Comparison of ENCODE assay signal across 12 cellular contexts in genomic region chr2:168470188-168470879, GRCh38. TPM values are rescaled to one million over a fixed set of nuclear protein-coding genes. Genes with fewer than 3 reads are reported as not detected.
DNase-seq lines count a peak whose midpoint lies in the region; ATAC-seq and TF ChIP-seq lines count a peak whose summit lies in the region.
"Had no signal": no experiment of that assay in that cellular context is flagged by ENCODE, and none has a peak within 500 bp of the region (broad histone marks: within the 10 kb centered on the region; RNA-seq: fewer than 3 reads in every experiment).

No MANE protein-coding gene starts in this region.

- no peaks in the 10 kb centered on the region for H3K9me3 Mint-ChIP-seq in effector memory CD8-positive, alpha-beta T cell
- H3K9me3 Mint-ChIP-seq in stimulated activated effector memory CD8-positive, alpha-beta T cell treated with anti-CD3 and anti-CD28 coated beads, Interleukin-12 subunit alpha, Interleukin-12 subunit beta, amount 100 ng/mL, for 72 hours = no peaks in the 10 kb centered on the region

- no peaks in the 10 kb centered on the region for H3K36me3 ChIP-seq in Karpas-422 (ENCODE audit: insufficient read depth, low read length)

- no peak overlapping the region for H3K4me3 Mint-ChIP-seq in effector memory CD8-positive, alpha-beta T cell
- no peak overlapping the region for H3K4me3 Mint-ChIP-seq in stimulated activated effector memory CD8-positive, alpha-beta T cell treated with anti-CD3 and anti-CD28 coated beads, Interleukin-12 subunit alpha, Interleukin-12 subunit beta, amount 100 ng/mL, for 72 hours

- no peaks in the 10 kb centered on the region for H3K9me3 ChIP-seq in Karpas-422 (ENCODE audit: low read length)

- in situ Hi-C loops in GM13977 (cut with MboI; ENCODE audit: low pct_unique_long_range_greater_than_20kb, low sequenced_read_pairs, unreplicated experiment) = no loop called here

- peaks cover 43% of the 10 kb centered on the region for H3K4me1 ChIP-seq in Karpas-422 (ENCODE audit: low read length)

- DNase-seq in NCI-H510A treated with DMSO at 0.1 percent for 48 hours (lab: John Stamatoyannopoulos, UW) (peak; percentile 45), NCI-H510A (lab: John Stamatoyannopoulos, UW) (no peak), Karpas-422 (no peak), GM13977 (ENCODE audit: low spot score) (no peak), mesenteric fat pad (ENCODE audit: low spot score) (no peak)
- no peak for DNase-seq in effector memory CD8-positive, alpha-beta T cell
- DNase-seq in stimulated activated effector memory CD8-positive, alpha-beta T cell treated with anti-CD3 and anti-CD28 coated beads, Interleukin-12 subunit alpha, Interleukin-12 subunit beta, amount 100 ng/mL, for 72 hours (ENCODE audit: low spot score in 2 of 2) = no peak
- DNase-seq: ACHN; activated CD4-positive, alpha-beta T cell treated with anti-CD3 and anti-CD28 coated beads, Interleukin-2, amount 50 U/mL, for 48 hours; SW 1271 had no signal

- peak; percentile 19 for ATAC-seq in effector memory CD8-positive, alpha-beta T cell (replicated peaks)
- peak; percentile 34 for ATAC-seq in stimulated activated effector memory CD8-positive, alpha-beta T cell treated with anti-CD3 and anti-CD28 coated beads, Interleukin-12 subunit alpha, Interleukin-12 subunit beta, amount 100 ng/mL, for 72 hours
- no peak for ATAC-seq in HG03095 (IDR thresholded peaks at IDR 0.05; ENCODE audit: unreplicated experiment)

- H3K27me3 Mint-ChIP-seq in effector memory CD8-positive, alpha-beta T cell = no peaks in the 10 kb centered on the region

- peak overlapping the region; percentile 26; the same call in 1 of the 2 replicates for H3K4me3 ChIP-seq in Karpas-422 (ENCODE audit: low read length)
- H3K4me3 ChIP-seq: dorsolateral prefrontal cortex had no signal

- no peak for TF ChIP-seq CTCF in GM13977 (IDR thresholded peaks at IDR 0.05; ENCODE audit: extremely low read depth, insufficient read depth, missing control alignments)

- H3K27ac ChIP-seq in Karpas-422 (ENCODE audit: low read length) = no peak overlapping the region
- H3K27ac ChIP-seq: dorsolateral prefrontal cortex had no signal

- no peaks in the 10 kb centered on the region for H3K79me2 ChIP-seq in Karpas-422 (ENCODE audit: low read length)

- H2AFZ ChIP-seq in Karpas-422 (ENCODE audit: low read length) = no peak overlapping the region

- H3K9ac ChIP-seq in Karpas-422 (ENCODE audit: low read length) = no peak overlapping the region

- H3K36me3 Mint-ChIP-seq in effector memory CD8-positive, alpha-beta T cell (ENCODE audit: insufficient read depth) = no peaks in the 10 kb centered on the region
- H3K36me3 Mint-ChIP-seq in stimulated activated effector memory CD8-positive, alpha-beta T cell treated with anti-CD3 and anti-CD28 coated beads, Interleukin-12 subunit alpha, Interleukin-12 subunit beta, amount 100 ng/mL, for 72 hours = no peaks in the 10 kb centered on the region

- H4K20me1 ChIP-seq in Karpas-422 (ENCODE audit: insufficient read depth, low read depth, low read length) = no peaks in the 10 kb centered on the region

- no peaks in the 10 kb centered on the region for H3K9me2 ChIP-seq in Karpas-422 (replicated peaks; ENCODE audit: insufficient read depth, low read length)

- no peak overlapping the region for H3K27ac Mint-ChIP-seq in effector memory CD8-positive, alpha-beta T cell
- H3K27ac Mint-ChIP-seq in stimulated activated effector memory CD8-positive, alpha-beta T cell treated with anti-CD3 and anti-CD28 coated beads, Interleukin-12 subunit alpha, Interleukin-12 subunit beta, amount 100 ng/mL, for 72 hours = no peak overlapping the region

- H3K4me2 ChIP-seq in Karpas-422 (ENCODE audit: low read depth, low read length, poor library complexity, severe bottlenecking) = peak overlapping the region; percentile 33

- no peaks in the 10 kb centered on the region; the same call in 1 of the 2 replicates for H3K27me3 ChIP-seq in Karpas-422 (ENCODE audit: low read length)
- H3K27me3 ChIP-seq: dorsolateral prefrontal cortex had no signal

- H3K4me1 Mint-ChIP-seq in effector memory CD8-positive, alpha-beta T cell (ENCODE audit: low read depth in 2 of 2) = peaks cover 9 to 20% of the 10 kb centered on the region in 2 donors
- peaks cover 31% of the 10 kb centered on the region for H3K4me1 Mint-ChIP-seq in stimulated activated effector memory CD8-positive, alpha-beta T cell treated with anti-CD3 and anti-CD28 coated beads, Interleukin-12 subunit alpha, Interleukin-12 subunit beta, amount 100 ng/mL, for 72 hours

RNA-seq across cellular contexts. Expression of gene CERS6, which starts 14.3 kb away (rescaled TPM):
- not detected in 2 replicates for total RNA-seq in Karpas-422 (2014; rRNA removed; shearing (Covaris generic); ENCODE audit: low replicate concordance)
- total RNA-seq in mesenteric fat pad = 23.1 TPM

Comparison
In these comparisons a context has a peak if more than half of its experiments do, and no peak if none do; other contexts are left out.
1. RNA of gene CERS6, which starts 14.3 kb away (total RNA-seq): 23.1 TPM in mesenteric fat pad (single experiment); not detected in Karpas-422; every median in the first group is over 10 times any median in the second.